Comparison of ENCODE assay signal across 22 cellular contexts in the genomic region with DNA sequence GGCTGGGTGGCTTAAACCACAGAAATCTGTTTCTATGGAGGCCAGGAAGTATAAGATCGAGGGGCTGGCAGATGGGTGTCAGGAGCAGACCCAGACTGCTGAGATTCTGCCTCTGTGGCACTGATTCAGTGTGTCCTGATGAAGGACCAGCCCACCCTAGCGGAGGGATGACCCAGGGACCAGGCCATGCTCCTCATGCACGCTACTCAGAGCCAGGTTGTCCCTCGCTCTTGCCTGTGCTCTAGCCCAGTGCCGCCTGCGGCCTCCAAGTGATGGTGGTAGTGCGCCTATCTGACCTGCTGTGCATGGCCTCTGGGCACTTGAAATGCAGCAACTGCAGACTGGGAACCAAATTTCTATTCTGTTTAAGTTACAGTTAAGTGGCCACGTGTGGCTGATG. TPM values are rescaled to one million over a fixed set of nuclear protein-coding genes. Genes with fewer than 3 reads are reported as not detected.
DNase-seq lines count a peak whose midpoint lies in the region; ATAC-seq, FAIRE-seq and TF ChIP-seq lines count a peak whose summit lies in the region.
"Had no signal": no experiment of that assay in that cellular context is flagged by ENCODE, and none has a peak within 500 bp of the region (broad histone marks: within the 10 kb centered on the region; RNA-seq: fewer than 3 reads in every experiment).

No MANE protein-coding gene starts in this region.

- ATAC-seq in body of pancreas: no peak
- ATAC-seq in GM21576 (IDR thresholded peaks at IDR 0.05; ENCODE audit: unreplicated experiment): no peak
- ATAC-seq: activated naive CD8-positive, alpha-beta T cell treated with anti-CD3 and anti-CD28 coated beads, Interleukin-2, amount 50 U/mL, for 24 hours; activated T-helper 17 cell treated with anti-CD3 and anti-CD28 coated beads, Interleukin-2, amount 50 U/mL, for 72 hours had no signal

- H3K36me3 ChIP-seq in body of pancreas (replicated peaks in 1 of 2; ENCODE audit: insufficient read depth in 1 of 2, low read depth in 2 of 2) (peaks cover 12 to 15% of the 10 kb centered on the region in 2 donors), sigmoid colon (peaks cover 0 to 48% (median 20%) of the 10 kb centered on the region in 4 donors)

- peaks cover 32% of the 10 kb centered on the region for H3K4me1 ChIP-seq in body of pancreas
- H3K4me1 ChIP-seq in sigmoid colon: peaks cover 0 to 52% (median 34%) of the 10 kb centered on the region in 4 donors

- H3K4me1 Mint-ChIP-seq in immature natural killer cell: no peaks in the 10 kb centered on the region
- H3K4me1 Mint-ChIP-seq: activated naive CD8-positive, alpha-beta T cell treated with anti-CD3 and anti-CD28 coated beads, Interleukin-2, amount 50 U/mL, for 24 hours; activated T-helper 17 cell treated with anti-CD3 and anti-CD28 coated beads, Interleukin-2, amount 50 U/mL, for 72 hours; IgD-negative memory B cell; nephron progenitor cell had no signal

- FAIRE-seq in urothelium cell line (lab: Jason Lieb, UNC): no peak
- FAIRE-seq: GM19239 had no signal

- no peaks in the 10 kb centered on the region for H3K27me3 ChIP-seq in body of pancreas
- no peaks in the 10 kb centered on the region for H3K27me3 ChIP-seq in sigmoid colon

- no peak for TF ChIP-seq POLR2A in body of pancreas (IDR thresholded peaks at IDR 0.05)
- TF ChIP-seq POLR2A in sigmoid colon (IDR thresholded peaks at IDR 0.05): no peak

- no peaks in the 10 kb centered on the region for H3K9me3 Mint-ChIP-seq in immature natural killer cell
- H3K9me3 Mint-ChIP-seq: activated naive CD8-positive, alpha-beta T cell treated with anti-CD3 and anti-CD28 coated beads, Interleukin-2, amount 50 U/mL, for 24 hours; activated T-helper 17 cell treated with anti-CD3 and anti-CD28 coated beads, Interleukin-2, amount 50 U/mL, for 72 hours; IgD-negative memory B cell had no signal

- no peak overlapping the region for H3K4me3 Mint-ChIP-seq in immature natural killer cell
- H3K4me3 Mint-ChIP-seq: activated naive CD8-positive, alpha-beta T cell treated with anti-CD3 and anti-CD28 coated beads, Interleukin-2, amount 50 U/mL, for 24 hours; activated T-helper 17 cell treated with anti-CD3 and anti-CD28 coated beads, Interleukin-2, amount 50 U/mL, for 72 hours; IgD-negative memory B cell; nephron progenitor cell had no signal

- no peak for TF ChIP-seq EP300 in sigmoid colon (IDR thresholded peaks at IDR 0.05)

- H3K36me3 Mint-ChIP-seq in immature natural killer cell: peaks cover 18 to 71% (median 30%) of the 10 kb centered on the region in 3 donors

- WGBS in body of pancreas, 2 donors: 85 to 87% methylated on average over 6 to 8 of the region's 8 CpGs
- WGBS in sigmoid colon, 2 donors: 89 to 92% methylated on average over 8 of the region's 8 CpGs

- H3K27ac Mint-ChIP-seq in immature natural killer cell: peak overlapping the region in 5 of 6 donors; percentile 24 to 62 (median 35)
- H3K27ac Mint-ChIP-seq: activated naive CD8-positive, alpha-beta T cell treated with anti-CD3 and anti-CD28 coated beads, Interleukin-2, amount 50 U/mL, for 24 hours; nephron progenitor cell had no signal

- H3K27me3 Mint-ChIP-seq in immature natural killer cell (ENCODE audit: low read depth in 3 of 3): peaks cover 0 to 2% (median 0%) of the 10 kb centered on the region in 3 donors
- H3K27me3 Mint-ChIP-seq: activated naive CD8-positive, alpha-beta T cell treated with anti-CD3 and anti-CD28 coated beads, Interleukin-2, amount 50 U/mL, for 24 hours; activated T-helper 17 cell treated with anti-CD3 and anti-CD28 coated beads, Interleukin-2, amount 50 U/mL, for 72 hours; IgD-negative memory B cell had no signal

- no peak for TF ChIP-seq CTCF in body of pancreas (IDR thresholded peaks at IDR 0.05)
- TF ChIP-seq CTCF in sigmoid colon (IDR thresholded peaks at IDR 0.05): no peak

- DNase-seq in NCI-H69 (lab: John Stamatoyannopoulos, UW) (peak; percentile 38), body of pancreas (peak in 1 of 4 donors; percentile 3), immature natural killer cell (no peak), sigmoid colon (peak; percentile 58), NCI-H2081 treated with DMSO at 0.1 percent for 48 hours (lab: John Stamatoyannopoulos, UW) (no peak), NCI-H1105 treated with DMSO at 0.1 percent for 48 hours (lab: John Stamatoyannopoulos, UW) (no peak), urothelium cell line (ENCODE audit: low spot score) (no peak)
- DNase-seq: activated CD4-positive, alpha-beta T cell treated with anti-CD3 and anti-CD28 coated beads, Interleukin-2, amount 50 U/mL, for 4 hours; activated naive CD8-positive, alpha-beta T cell treated with anti-CD3 and anti-CD28 coated beads, Interleukin-2, amount 50 U/mL, for 24 hours; effector CD4-positive, alpha-beta T cell; H7; mesenchymal stem cell; NCI-H187 treated with DMSO at 0.1 percent for 48 hours; nephron progenitor cell; stimulated activated CD4-positive, alpha-beta T cell treated with anti-CD3 and anti-CD28 coated beads, Interleukin-15, amount 100 ng/mL, for 24 hours; stimulated activated naive CD4-positive, alpha-beta T cell had no signal

- H3K9me3 ChIP-seq in body of pancreas (no peaks in the 10 kb centered on the region), sigmoid colon (no peaks in the 10 kb centered on the region)

- H3K4me3 ChIP-seq in body of pancreas (no peak overlapping the region), sigmoid colon (no peak overlapping the region)

- H3K27ac ChIP-seq in body of pancreas: peak overlapping the region in 3 of 4 donors; percentile 36 to 58 (median 44)
- peak overlapping the region; percentile 63 to 79 (median 79) for H3K27ac ChIP-seq in sigmoid colon
- H3K27ac ChIP-seq: HL-60 had no signal

- intact Hi-C loops in body of pancreas (cut with DNase I): no loop called here
- intact Hi-C loops in sigmoid colon (cut with DNase I): no loop called here

RNA-seq across cellular contexts. Expression of a gene that starts 13.1 kb away (rescaled TPM):
- total RNA-seq in body of pancreas (10 to 100 TPM; 38.9 to 51.4 TPM), sigmoid colon (10 to 100 TPM; 22.7 to 35.3 (median 28.9) TPM)
- polyA plus RNA-seq in immature natural killer cell (1,000 to 10,000 TPM in 1 of 3 donors, 100 to 1,000 TPM in 2; 649 to 1,111 (median 667) TPM), sigmoid colon (10 to 100 TPM in 2 of 3 donors, 1 to 10 TPM in 1; 9.6 to 55.8 (median 25.2) TPM)

RNA-seq across cellular contexts. Expression of a gene that starts 52.3 kb away (rescaled TPM):
- total RNA-seq in body of pancreas (10 to 100 TPM; 73.8 to 83.8 TPM), sigmoid colon (10 to 100 TPM; 27.1 to 41.0 (median 30.5) TPM)
- polyA plus RNA-seq in immature natural killer cell (10 to 100 TPM; 66.6 to 85.2 (median 83.7) TPM), sigmoid colon (10 to 100 TPM; 20.1 to 24.7 (median 21.0) TPM)
- total RNA-seq: H7 had no signal

RNA-seq across cellular contexts. Expression of a gene that starts 56.6 kb away (rescaled TPM):
- 1 to 10 TPM; 1.8 to 4.0 TPM for total RNA-seq in body of pancreas
- polyA plus RNA-seq in immature natural killer cell: 1,000 to 10,000 TPM; 2,262 to 2,521 (median 2,438) TPM
- 1 to 10 TPM in 1 of 4 donors, under 1 TPM in 2, not detected in 1; 0.66 to 3.5 (median 0.71) TPM for total RNA-seq in sigmoid colon
- 10 to 100 TPM in 1 of 3 donors, 1 to 10 TPM in 2; 3.9 to 10.4 (median 4.2) TPM for polyA plus RNA-seq in sigmoid colon
- total RNA-seq: H7, urinary bladder had no signal

Comparison
In these comparisons a context has a peak if more than half of its experiments do, and no peak if none do; other contexts are left out.
1. DNase-seq: peak in NCI-H69 (single experiment) and sigmoid colon (single experiment); none in immature natural killer cell (0 of 3), NCI-H2081 treated with DMSO at 0.1 percent for 48 hours (single experiment), NCI-H1105 treated with DMSO at 0.1 percent for 48 hours (single experiment) and urothelium cell line (single experiment).